In genomic region chr6:88426005-88426404, GRCh38 we compare ENCODE assay signal across 27 cellular contexts.
"Had no signal": no experiment of that assay in that cellular context is flagged by ENCODE, and none has a peak within 500 bp of the region (broad histone marks: within the 10 kb centered on the region; RNA-seq: fewer than 3 reads in every experiment).

No MANE protein-coding gene starts in this region.

- H3K36me3 Mint-ChIP-seq: naive thymus-derived CD4-positive, alpha-beta T cell; natural killer cell; stimulated activated memory B cell treated with anti-CD40 and anti-IgM and Interleukin-4, amounts not matched to agents 10 μg/mL and 1 μg/mL and 100 μg/mL, for 72 hours had no signal

- ATAC-seq: naive thymus-derived CD4-positive, alpha-beta T cell; natural killer cell; pancreas; right cardiac atrium; right lobe of liver; stimulated activated memory B cell treated with anti-CD40 and anti-IgM and Interleukin-4, amounts not matched to agents 10 μg/mL and 1 μg/mL and 100 μg/mL, for 72 hours; stimulated activated naive CD8-positive, alpha-beta T cell treated with anti-CD3 and anti-CD28 coated beads, Interleukin-15, amount 100 ng/mL, for 72 hours; stimulated activated naive CD8-positive, alpha-beta T cell treated with anti-CD3 and anti-CD28 coated beads, Interleukin-15, Interleukin-2, amounts not matched to agents 100 U/mL and 50 U/mL, for 24 hours had no signal

- H3K4me3 Mint-ChIP-seq: naive thymus-derived CD4-positive, alpha-beta T cell; natural killer cell; nephron; stimulated activated memory B cell treated with anti-CD40 and anti-IgM and Interleukin-4, amounts not matched to agents 10 μg/mL and 1 μg/mL and 100 μg/mL, for 72 hours; stimulated activated naive CD8-positive, alpha-beta T cell treated with anti-CD3 and anti-CD28 coated beads, Interleukin-15, amount 100 ng/mL, for 72 hours had no signal

- DNase-seq: naive thymus-derived CD4-positive, alpha-beta T cell; natural killer cell; nucleus accumbens; pancreas; right cardiac atrium; right lobe of liver; sigmoid colon; small intestine; stimulated activated CD4-positive, alpha-beta T cell treated with anti-CD3 and anti-CD28 coated beads, Interleukin-15, amount 100 ng/mL, for 24 hours; stimulated activated CD4-positive, alpha-beta T cell treated with anti-CD3 and anti-CD28 coated beads, Interleukin-2, amount 100 ng/mL, for 24 hours; stimulated activated CD4-positive, alpha-beta T cell treated with anti-CD3 and anti-CD28 coated beads, Interleukin-2, amount 100 ng/mL, for 48 hours; stimulated activated CD4-positive, alpha-beta T cell treated with anti-CD3 and anti-CD28 coated beads, Interleukin-4, amount 100 ng/mL, for 4 hours; stimulated activated CD8-positive, alpha-beta memory T cell treated with anti-CD3 and anti-CD28 coated beads, Interleukin-4, amount 100 ng/mL, for 48 hours; stimulated activated naive CD4-positive, alpha-beta T cell; stimulated activated naive CD8-positive, alpha-beta T cell treated with anti-CD3 and anti-CD28 coated beads, Interleukin-15, amount 100 ng/mL, for 72 hours; stimulated activated naive CD8-positive, alpha-beta T cell treated with anti-CD3 and anti-CD28 coated beads, Interleukin-15, Interleukin-2, amounts not matched to agents 100 U/mL and 50 U/mL, for 24 hours; substantia nigra; testis; tibial artery; transverse colon; upper lobe of left lung had no signal

- H3K4me3 ChIP-seq: pancreas, prostate gland, right lobe of liver, sigmoid colon, suprapubic skin, testis, tibial artery, transverse colon, upper lobe of left lung, vagina had no signal

- H3K27me3 Mint-ChIP-seq: stimulated activated naive CD8-positive, alpha-beta T cell treated with anti-CD3 and anti-CD28 coated beads, Interleukin-15, amount 100 ng/mL, for 72 hours had no signal

- H3K4me1 Mint-ChIP-seq: naive thymus-derived CD4-positive, alpha-beta T cell; natural killer cell; nephron; stimulated activated memory B cell treated with anti-CD40 and anti-IgM and Interleukin-4, amounts not matched to agents 10 μg/mL and 1 μg/mL and 100 μg/mL, for 72 hours; stimulated activated naive CD8-positive, alpha-beta T cell treated with anti-CD3 and anti-CD28 coated beads, Interleukin-15, amount 100 ng/mL, for 72 hours had no signal

- H3K9me3 ChIP-seq: neutrophil, pancreas, prostate gland, right lobe of liver, sigmoid colon, suprapubic skin, testis, tibial artery, transverse colon, upper lobe of left lung, vagina had no signal

- H3K27me3 ChIP-seq: neutrophil, pancreas, right lobe of liver, sigmoid colon, suprapubic skin, testis, tibial artery, transverse colon, upper lobe of left lung, vagina had no signal

- H3K27ac ChIP-seq: neutrophil, pancreas, prostate gland, right lobe of liver, sigmoid colon, suprapubic skin, testis, tibial artery, transverse colon, upper lobe of left lung, vagina had no signal

- H3K4me1 ChIP-seq: pancreas, prostate gland, right lobe of liver, sigmoid colon, suprapubic skin, testis, tibial artery, transverse colon, upper lobe of left lung, vagina had no signal

- H3K27ac Mint-ChIP-seq: naive thymus-derived CD4-positive, alpha-beta T cell; natural killer cell; nephron; stimulated activated memory B cell treated with anti-CD40 and anti-IgM and Interleukin-4, amounts not matched to agents 10 μg/mL and 1 μg/mL and 100 μg/mL, for 72 hours; stimulated activated naive CD8-positive, alpha-beta T cell treated with anti-CD3 and anti-CD28 coated beads, Interleukin-15, amount 100 ng/mL, for 72 hours had no signal

- H3K9me3 Mint-ChIP-seq: nephron; stimulated activated memory B cell treated with anti-CD40 and anti-IgM and Interleukin-4, amounts not matched to agents 10 μg/mL and 1 μg/mL and 100 μg/mL, for 72 hours; stimulated activated naive CD8-positive, alpha-beta T cell treated with anti-CD3 and anti-CD28 coated beads, Interleukin-15, amount 100 ng/mL, for 72 hours had no signal

- H3K36me3 ChIP-seq: neutrophil, pancreas, prostate gland, right lobe of liver, sigmoid colon, suprapubic skin, tibial artery, transverse colon, upper lobe of left lung, vagina had no signal
